ENCODE assay signal across 10 cellular contexts in genomic region chr3:159824341-159824740, GRCh38. TPM values are rescaled to one million over a fixed set of nuclear protein-coding genes. Genes with fewer than 3 reads are reported as not detected.
DNase-seq lines count a peak whose midpoint lies in the region; ATAC-seq, FAIRE-seq and TF ChIP-seq lines count a peak whose summit lies in the region.
"Had no signal": no experiment of that assay in that cellular context is flagged by ENCODE, and none has a peak within 500 bp of the region (broad histone marks: within the 10 kb centered on the region; RNA-seq: fewer than 3 reads in every experiment).

No MANE protein-coding gene starts in this region.

- CTCF ChIA-PET in WTC11 (lab: Charles Lee): interaction anchor here (0.7 kb wide), 1 partner anchor 165 kb away, joined by 3 read pairs; no protein-coding TSS in a partner anchor

- no peak overlapping the region for H3K4me3 Mint-ChIP-seq in WTC11
- H3K4me3 Mint-ChIP-seq: brain had no signal

- no peaks in the 10 kb centered on the region for H3K36me3 ChIP-seq in cardiac muscle cell
- no peaks in the 10 kb centered on the region for H3K36me3 ChIP-seq in gastrocnemius medialis

- H3K27me3 ChIP-seq in cardiac muscle cell (no peaks in the 10 kb centered on the region), gastrocnemius medialis (no peaks in the 10 kb centered on the region)

- DNase-seq in H54 (ENCODE audit: insufficient read length, low spot score): peak; percentile 59
- peak; percentile 30 to 81 for DNase-seq in cardiac muscle cell (ENCODE audit: low read depth in 1 of 2, low spot score in 1 of 2)
- peak; percentile 81 to 83 for DNase-seq in gastrocnemius medialis
- DNase-seq in activated naive CD4-positive, alpha-beta T cell treated with anti-CD3 and anti-CD28 coated beads, Interleukin-2, amount 50 U/mL, for 72 hours (ENCODE audit: low spot score in 2 of 2): no peak
- no peak for DNase-seq in NCI-H2107 treated with DMSO at 0.1 percent for 48 hours (lab: John Stamatoyannopoulos, UW; ENCODE audit: unreplicated experiment)
- no peak for DNase-seq in WTC11 (ENCODE audit: low spot score)
- DNase-seq: MV-4-11 had no signal

- peak; percentile 87 for ATAC-seq in SK-N-SH treated with all-trans-retinoic acid at 6 μM for 48 hours
- peak; percentile 93 to 97 for ATAC-seq in gastrocnemius medialis
- no peak for ATAC-seq in HG03139 (IDR thresholded peaks at IDR 0.05; ENCODE audit: unreplicated experiment)
- ATAC-seq in activated naive CD4-positive, alpha-beta T cell treated with anti-CD3 and anti-CD28 coated beads, Interleukin-2, amount 50 U/mL, for 72 hours: no peak
- ATAC-seq in WTC11: no peak

- no peaks in the 10 kb centered on the region for H3K36me3 Mint-ChIP-seq in activated naive CD4-positive, alpha-beta T cell treated with anti-CD3 and anti-CD28 coated beads, Interleukin-2, amount 50 U/mL, for 72 hours
- no peaks in the 10 kb centered on the region for H3K36me3 Mint-ChIP-seq in WTC11
- H3K36me3 Mint-ChIP-seq: brain had no signal

- TF ChIP-seq POLR2A in H54 (IDR thresholded peaks at IDR 0.05; ENCODE audit: low read depth, low read length) (no peak), gastrocnemius medialis (IDR thresholded peaks at IDR 0.05) (no peak)

- no peaks in the 10 kb centered on the region for H3K27me3 Mint-ChIP-seq in WTC11 (ENCODE audit: low read depth)
- H3K27me3 Mint-ChIP-seq: brain had no signal

- H3K4me3 ChIP-seq in cardiac muscle cell: no peak overlapping the region
- no peak overlapping the region for H3K4me3 ChIP-seq in gastrocnemius medialis

- H3K4me1 Mint-ChIP-seq in WTC11: peaks cover 11% of the 10 kb centered on the region

- intact Hi-C loops in gastrocnemius medialis (cut with DNase I; ENCODE audit: low total_unique reads): loop anchor here (5.0 to 10.0 kb wide), 2 partner anchors 163 to 740 kb away; partner anchors contain the start of genes IL12A and KPNA4

- in situ Hi-C loops in gastrocnemius medialis (cut with MboI; ENCODE audit: low sequenced_read_pairs in 4 of 4): loop anchor here (10.0 to 25.0 kb wide), 5 partner anchors 60 to 987 kb away; no protein-coding TSS in a partner anchor

- H3K9me3 ChIP-seq in cardiac muscle cell (ENCODE audit: low read depth) (no peaks in the 10 kb centered on the region), gastrocnemius medialis (no peaks in the 10 kb centered on the region)

- H3K27ac Mint-ChIP-seq in activated naive CD4-positive, alpha-beta T cell treated with anti-CD3 and anti-CD28 coated beads, Interleukin-2, amount 50 U/mL, for 72 hours: no peak overlapping the region
- H3K27ac Mint-ChIP-seq in WTC11: no peak overlapping the region

- no peak overlapping the region for H3K27ac ChIP-seq in cardiac muscle cell
- H3K27ac ChIP-seq in gastrocnemius medialis: peak overlapping the region; percentile 19 to 65 (median 44)

- peaks cover 11% of the 10 kb centered on the region for H3K4me1 ChIP-seq in cardiac muscle cell (ENCODE audit: low read depth)
- H3K4me1 ChIP-seq in gastrocnemius medialis: peaks cover 17 to 28% of the 10 kb centered on the region in 2 donors

- peak; percentile 99 for FAIRE-seq in H54 (lab: Jason Lieb, UNC)

- POLR2A ChIA-PET in WTC11 (lab: Charles Lee): no interaction called here

- no peaks in the 10 kb centered on the region for H3K9me3 Mint-ChIP-seq in activated naive CD4-positive, alpha-beta T cell treated with anti-CD3 and anti-CD28 coated beads, Interleukin-2, amount 50 U/mL, for 72 hours
- H3K9me3 Mint-ChIP-seq in WTC11: no peaks in the 10 kb centered on the region
- H3K9me3 Mint-ChIP-seq: brain had no signal

- TF ChIP-seq CTCF in cardiac muscle cell (IDR thresholded peaks at IDR 0.05; ENCODE audit: low read depth, low read length) (no peak), gastrocnemius medialis (IDR thresholded peaks at IDR 0.05 in 4 of 5, conservative IDR thresholded peaks at IDR 0.05 in 1 of 5) (no peak), WTC11 (IDR thresholded peaks at IDR 0.05) (no peak)

TF ChIP-seq in SK-N-SH treated with all-trans-retinoic acid at 6 μM for 48 hours, 23 proteins besides CTCF, POLR2A, EP300 and RAD21:
- TF ChIP-seq ZNF8 (CRISPR knock-in tag; IDR thresholded peaks at IDR 0.05): no peak
- no peak for TF ChIP-seq ESRRG (CRISPR knock-in tag; IDR thresholded peaks at IDR 0.05)
- peak; percentile 46; the same call in 1 of the 2 replicates for TF ChIP-seq SNAI2 (CRISPR knock-in tag; IDR thresholded peaks at IDR 0.05)
- no peak for TF ChIP-seq PPARA (CRISPR knock-in tag; IDR thresholded peaks at IDR 0.05; ENCODE audit: borderline replicate concordance)
- peak; percentile 82 for TF ChIP-seq ISL1 (CRISPR knock-in tag; IDR thresholded peaks at IDR 0.05)
- no peak; the same call in 1 of the 2 replicates for TF ChIP-seq CREB5 (CRISPR knock-in tag; IDR thresholded peaks at IDR 0.05; ENCODE audit: low read depth)
- no peak for TF ChIP-seq ZC3H10 (CRISPR knock-in tag; IDR thresholded peaks at IDR 0.05)
- TF ChIP-seq ZFP30 (CRISPR knock-in tag; IDR thresholded peaks at IDR 0.05): no peak
- 0 out of 2 replicates have a peak, but pooled peaks have one; percentile 59 for TF ChIP-seq POU6F1 (CRISPR knock-in tag; IDR thresholded peaks at IDR 0.05; ENCODE audit: borderline replicate concordance, low read depth)
TF ChIP-seq in SK-N-SH treated with all-trans-retinoic acid at 6 μM for 48 hours: peak in this region for 3.

TF ChIP-seq in WTC11, 78 proteins besides CTCF, POLR2A, EP300 and RAD21:
- no peak for TF ChIP-seq KAT7 (CRISPR knock-in tag; IDR thresholded peaks at IDR 0.05; ENCODE audit: borderline replicate concordance)
- TF ChIP-seq CREB1 (CRISPR knock-in tag; IDR thresholded peaks at IDR 0.05): no peak
- TF ChIP-seq JAZF1 (CRISPR knock-in tag; IDR thresholded peaks at IDR 0.05): no peak
- no peak for TF ChIP-seq SP1 (CRISPR knock-in tag; conservative IDR thresholded peaks at IDR 0.05)
- TF ChIP-seq FOXP1 (CRISPR knock-in tag; IDR thresholded peaks at IDR 0.05; ENCODE audit: borderline replicate concordance): no peak
- TF ChIP-seq ZNF317 (CRISPR knock-in tag; IDR thresholded peaks at IDR 0.05; ENCODE audit: borderline replicate concordance, low read depth): no peak
TF ChIP-seq in WTC11: peak in this region for 0.

RNA-seq across cellular contexts. Expression of gene SCHIP1, which starts 15.3 kb away (rescaled TPM):
- total RNA-seq in cardiac muscle cell (50.5 and 67.8 TPM in 2 replicates), gastrocnemius medialis (100 to 1,000 TPM in 1 of 4 donors, 10 to 100 TPM in 3; 36.8 to 325 (median 85.6) TPM), WTC11 (2021) (5.3 to 7.8 TPM (median 7.1 TPM) in 3 replicates)
- polyA plus RNA-seq in cardiac muscle cell: 52.5 and 58.0 TPM in 2 replicates
- not detected for total RNA-seq in activated naive CD4-positive, alpha-beta T cell treated with anti-CD3 and anti-CD28 coated beads, Interleukin-2, amount 50 U/mL, for 72 hours

Comparison
In these comparisons a context has a peak if more than half of its experiments do, and no peak if none do; other contexts are left out.
1. DNase-seq: peak in H54 (single experiment), cardiac muscle cell (2 of 2) and gastrocnemius medialis (2 of 2); none in activated naive CD4-positive, alpha-beta T cell treated with anti-CD3 and anti-CD28 coated beads, Interleukin-2, amount 50 U/mL, for 72 hours (0 of 2), NCI-H2107 treated with DMSO at 0.1 percent for 48 hours (single experiment) and WTC11 (single experiment).
2. ATAC-seq: peak in SK-N-SH treated with all-trans-retinoic acid at 6 μM for 48 hours (single experiment) and gastrocnemius medialis (2 of 2); none in HG03139 (single experiment), activated naive CD4-positive, alpha-beta T cell treated with anti-CD3 and anti-CD28 coated beads, Interleukin-2, amount 50 U/mL, for 72 hours (0 of 2) and WTC11 (single experiment).